ENCODE assay signal across 6 cellular contexts in genomic region chr5:29672678-29673077, GRCh38.
"Had no signal": no experiment of that assay in that cellular context is flagged by ENCODE, and none has a peak within 500 bp of the region (broad histone marks: within the 10 kb centered on the region; RNA-seq: fewer than 3 reads in every experiment).

No MANE protein-coding gene starts in this region.

- H3K4me3 ChIP-seq: GM23338, K562 had no signal

- DNase-seq: H9, HCEC 1CT, IMR-90, KG1 had no signal
